In genomic region chr21:25607151-25607811, GRCh38 we compare ENCODE assay signal across 8 cellular contexts. TPM values are rescaled to one million over a fixed set of nuclear protein-coding genes. Genes with fewer than 3 reads are reported as not detected.
DNase-seq lines count a peak whose midpoint lies in the region; ATAC-seq and TF ChIP-seq lines count a peak whose summit lies in the region.

TSS of gene MRPL39 (minus strand) at chr21:25607481. CDS start at chr21:25607475, 6 bp downstream.

- peak within 1 kb of the TSS; percentile 47 to 60 for H3K27ac ChIP-seq in ovary
- peak within 1 kb of the TSS; percentile 59 to 94 (median 81) for H3K27ac ChIP-seq in thyroid gland

- no peaks in the 10 kb centered on the region for H3K36me3 Mint-ChIP-seq in activated naive CD8-positive, alpha-beta T cell

- no peaks in the 10 kb centered on the region for H3K36me3 ChIP-seq in ovary
- H3K36me3 ChIP-seq in thyroid gland, result no peaks in the 10 kb centered on the region

- H3K4me3 Mint-ChIP-seq in activated naive CD8-positive, alpha-beta T cell, result peak within 1 kb of the TSS; percentile 100

- no peaks in the 10 kb centered on the region for H3K9me3 Mint-ChIP-seq in activated naive CD8-positive, alpha-beta T cell (ENCODE audit: low read depth)

- H3K27me3 ChIP-seq in ovary (no peaks in the 10 kb centered on the region), thyroid gland (no peaks in the 10 kb centered on the region)

- H3K9me3 ChIP-seq in ovary (no peaks in the 10 kb centered on the region), thyroid gland (no peaks in the 10 kb centered on the region)

- peaks cover 40% of the 10 kb centered on the region for H3K4me1 Mint-ChIP-seq in activated naive CD8-positive, alpha-beta T cell (ENCODE audit: low read depth)

- ATAC-seq in HG02610 (IDR thresholded peaks at IDR 0.05; ENCODE audit: unreplicated experiment), result peak; percentile 96

- no peak for TF ChIP-seq EP300 in ovary (IDR thresholded peaks at IDR 0.05)

- TF ChIP-seq CTCF in ovary (IDR thresholded peaks at IDR 0.05) (peak in 2 of 3 donors; percentile 34 to 47), thyroid gland (IDR thresholded peaks at IDR 0.05) (peak in 5 of 6 experiments; percentile 27 to 52 (median 33))

- intact Hi-C loops in head of caudate nucleus (cut with DNase I), result loop anchor here (2.0 to 5.0 kb wide), 2 partner anchors 100 to 128 kb away; partner anchors contain the start of genes ATP5PF and GABPA
- intact Hi-C loops in ovary (cut with DNase I), result loop anchor here (5.0 to 10.0 kb wide), 2 partner anchors 100 to 128 kb away; partner anchors contain the start of genes ATP5PF (in 1 of the 4) and GABPA (in 1 of the 4)
- intact Hi-C loops in thyroid gland (cut with DNase I), result no loop called here

- H3K4me1 ChIP-seq in ovary (ENCODE audit: insufficient read depth), result peaks cover 4% of the 10 kb centered on the region
- peaks cover 12 to 14% of the 10 kb centered on the region in 2 donors for H3K4me1 ChIP-seq in thyroid gland

- DNase-seq in NCI-H1092 (lab: John Stamatoyannopoulos, UW) (peak; percentile 89), SKM-1 (lab: John Stamatoyannopoulos, UW; ENCODE audit: unreplicated experiment) (peak; percentile 70), head of caudate nucleus (peak; percentile 78 to 96 (median 89)), ovary (peak; percentile 79 to 88 (median 84)), thyroid gland (peak; percentile 79 to 84)

- H3K27me3 Mint-ChIP-seq in activated naive CD8-positive, alpha-beta T cell, result no peaks in the 10 kb centered on the region

- TF ChIP-seq POLR2A in GM10847 (IDR thresholded peaks at IDR 0.05; ENCODE audit: extremely low read depth, insufficient read length) (peak; percentile 70), ovary (IDR thresholded peaks at IDR 0.05) (no peak), thyroid gland (IDR thresholded peaks at IDR 0.05) (peak in 1 of 2 donors; percentile 43)

- WGBS in ovary, 3 donors, result 0 to 1% (median 0%) methylated on average over 51 to 57 of the region's 57 CpGs
- WGBS in thyroid gland, 2 donors, result 1% methylated on average over 29 to 31 of the region's 57 CpGs

- H3K4me3 ChIP-seq in ovary (peak within 1 kb of the TSS; percentile 96), thyroid gland (replicated peaks in 1 of 3) (peak within 1 kb of the TSS; percentile 78 to 98 (median 88))

- H3K27ac Mint-ChIP-seq in activated naive CD8-positive, alpha-beta T cell, result peak within 1 kb of the TSS; percentile 100

RNA-seq across cellular contexts. Expression of gene MRPL39, which starts in this region (rescaled TPM):
- total RNA-seq in ovary (10 to 100 TPM; 15.3 to 22.7 (median 19.0) TPM), thyroid gland (10 to 100 TPM; 16.1 to 23.0 (median 19.9) TPM)
- 10 to 100 TPM; 18.4 to 26.3 TPM for polyA plus RNA-seq in ovary

Comparison
In these comparisons a context has a peak if more than half of its experiments do, and no peak if none do; other contexts are left out.
1. Peak in every context shown above with its lines: DNase-seq, ATAC-seq, H3K4me3 ChIP-seq and H3K27ac ChIP-seq.